ENCODE assay signal across 1 cellular context in genomic region chr3:23865595-23866396, GRCh38.
TF ChIP-seq lines count a peak whose summit lies in the region.

No MANE protein-coding gene starts in this region.

TF ChIP-seq in HepG2, 621 proteins besides CTCF, POLR2A, EP300 and RAD21 (continued from another document):
- TF ChIP-seq ARID5B (CRISPR knock-in tag; IDR thresholded peaks at IDR 0.05) (0 out of 2 replicates have a peak, but pooled peaks have one; percentile 28), SKIL (CRISPR knock-in tag; IDR thresholded peaks at IDR 0.05; ENCODE audit: borderline replicate concordance) (0 out of 2 replicates have a peak, but pooled peaks have one; percentile 22), RARA (CRISPR knock-in tag; IDR thresholded peaks at IDR 0.05) (peak; percentile 53), YY1 (IDR thresholded peaks at IDR 0.05; ENCODE audit: insufficient read depth, insufficient replicate concordance, low read depth, low read length) (no peak), FOXA3 (CRISPR knock-in tag; IDR thresholded peaks at IDR 0.05) (peak; percentile 38; the same call in 1 of the 2 replicates), HCFC1 (IDR thresholded peaks at IDR 0.05; ENCODE audit: low read depth, low read length) (no peak), NR2F6 (IDR thresholded peaks at IDR 0.05) (no peak), NR2F6 (CRISPR knock-in tag; IDR thresholded peaks at IDR 0.05) (peak; percentile 57), ELF3 (CRISPR knock-in tag; IDR thresholded peaks at IDR 0.05) (peak; percentile 56; the same call in 1 of the 2 replicates), ZNF747 (CRISPR knock-in tag; IDR thresholded peaks at IDR 0.05; ENCODE audit: borderline replicate concordance) (no peak), WIZ (CRISPR knock-in tag; IDR thresholded peaks at IDR 0.05) (no peak), HOMEZ (CRISPR knock-in tag; IDR thresholded peaks at IDR 0.05; ENCODE audit: low read depth) (no peak), ZSCAN25 (CRISPR knock-in tag; IDR thresholded peaks at IDR 0.05) (no peak), RXRA (CRISPR knock-in tag; IDR thresholded peaks at IDR 0.05) (peak; percentile 31; the same call in 1 of the 2 replicates), STAT6 (CRISPR knock-in tag; IDR thresholded peaks at IDR 0.05; ENCODE audit: borderline replicate concordance) (no peak), ZNF362 (CRISPR knock-in tag; IDR thresholded peaks at IDR 0.05; ENCODE audit: borderline replicate concordance) (no peak), RXRB (CRISPR knock-in tag; IDR thresholded peaks at IDR 0.05; ENCODE audit: borderline replicate concordance) (0 out of 2 replicates have a peak, but pooled peaks have one; percentile 17), ZNF773 (CRISPR knock-in tag; IDR thresholded peaks at IDR 0.05; ENCODE audit: borderline replicate concordance) (no peak)
